ENCODE assay signal across 16 cellular contexts in genomic region chr5:66230551-66230950, GRCh38.
A peak's percentile ranks its signal among the peaks of the same experiment; 100 is the strongest.
DNase-seq lines count a peak whose midpoint lies in the region; ATAC-seq, FAIRE-seq and TF ChIP-seq lines count a peak whose summit lies in the region.
"Had no signal": no experiment of that assay in that cellular context is flagged by ENCODE, and none has a peak within 500 bp of the region (broad histone marks: within the 10 kb centered on the region; RNA-seq: fewer than 3 reads in every experiment).

No MANE protein-coding gene starts in this region.

- H4K20me1 ChIP-seq in H1 (replicated peaks in 1 of 2; ENCODE audit: control insufficient read depth in 1 of 2, insufficient read depth in 2 of 2, low read length in 2 of 2), result no peaks in the 10 kb centered on the region
- no peaks in the 10 kb centered on the region for H4K20me1 ChIP-seq in PC-3 (ENCODE audit: low read length)

- H3K23ac ChIP-seq in H1 (ENCODE audit: insufficient read length), result no peak overlapping the region

- no peak overlapping the region for H4K8ac ChIP-seq in H1 (ENCODE audit: extremely low read depth, insufficient read depth, low read length)

- no peak for TF ChIP-seq POLR2A in H1 (IDR thresholded peaks at IDR 0.05; ENCODE audit: control extremely low read depth in 1 of 2, low read depth in 2 of 2, low read length in 2 of 2)

- H3K36me3 ChIP-seq in H1 (ENCODE audit: control insufficient read depth in 2 of 4, insufficient read depth in 4 of 4, low read length in 3 of 4) (no peaks in the 10 kb centered on the region), PC-3 (ENCODE audit: low read depth, low read length) (no peaks in the 10 kb centered on the region)

- no peak overlapping the region for H3K4ac ChIP-seq in H1 (replicated peaks; ENCODE audit: insufficient read length, low read depth, low read length)

- H3K9ac ChIP-seq in H1 (replicated peaks in 1 of 4; ENCODE audit: extremely low read depth in 1 of 4, low read depth in 3 of 4, low read length in 3 of 4), result no peak overlapping the region
- no peak overlapping the region for H3K9ac ChIP-seq in PC-3 (ENCODE audit: low read length)

- intact Hi-C loops in Right ventricle myocardium inferior (cut with DNase I) (no loop called here), PC-3 (cut with micrococcal nuclease) (no loop called here), right cardiac atrium (cut with DNase I) (no loop called here)

- peak; percentile 27 for DNase-seq in COLO668 (lab: John Stamatoyannopoulos, UW; ENCODE audit: unreplicated experiment)
- DNase-seq in ELF-1 (ENCODE audit: low read depth, low spot score), result peak; percentile 16
- DNase-seq in NCI-H69 (lab: John Stamatoyannopoulos, UW), result peak; percentile 86
- no peak for DNase-seq in H1 (ENCODE audit: low read depth in 1 of 2, low spot score in 2 of 2)
- DNase-seq in Right ventricle myocardium inferior (ENCODE audit: missing footprints), result no peak
- DNase-seq in PC-3, result no peak
- no peak for DNase-seq in right cardiac atrium
- DNase-seq in NCI-H1930 (lab: John Stamatoyannopoulos, UW), result no peak
- DNase-seq: activated B cell treated with CpG ODN at 0.5 μM for 24 hours; cortex of kidney; hypothalamus; stimulated activated CD4-positive, alpha-beta T cell treated with anti-CD3 and anti-CD28 coated beads, Interleukin-4, amount 100 ng/mL, for 4 hours; stimulated activated naive B cell treated with anti-CD40 and anti-IgM and Interleukin-4, amounts not matched to agents 10 μg/mL and 1 μg/mL and 100 μg/mL, for 72 hours had no signal

- H4K91ac ChIP-seq in H1 (replicated peaks; ENCODE audit: insufficient read length, low read length), result no peak overlapping the region

- no peak overlapping the region for H3K56ac ChIP-seq in H1 (replicated peaks; ENCODE audit: insufficient read length, low read depth, low read length)

- H3K27ac ChIP-seq in H1 (ENCODE audit: low read depth, low read length) (no peak overlapping the region), PC-3 (ENCODE audit: low read length) (no peak overlapping the region), right cardiac atrium (ENCODE audit: low read length) (no peak overlapping the region)

- no peaks in the 10 kb centered on the region for H3K79me1 ChIP-seq in H1 (ENCODE audit: low read depth, low read length)

- no peak overlapping the region for H2BK5ac ChIP-seq in H1 (ENCODE audit: low read depth, low read length)

- ATAC-seq in Right ventricle myocardium inferior (no peak), PC-3 (no peak), right cardiac atrium (no peak)
- ATAC-seq: stimulated activated naive B cell treated with anti-CD40 and anti-IgM and Interleukin-4, amounts not matched to agents 10 μg/mL and 1 μg/mL and 100 μg/mL, for 72 hours had no signal

- H3F3A ChIP-seq in PC-3 (ENCODE audit: low read length, unreplicated experiment), result no peaks in the 10 kb centered on the region

- peak; percentile 82 for FAIRE-seq in H1 (lab: Jason Lieb, UNC)
- FAIRE-seq: GM12892, urothelium cell line had no signal

- no peak for TF ChIP-seq CTCF in H1 (IDR thresholded peaks at IDR 0.05; ENCODE audit: control extremely low read depth in 1 of 3, insufficient read depth in 1 of 3, low read depth in 1 of 3, low read length in 3 of 3)
- no peak for TF ChIP-seq CTCF in PC-3 (conservative IDR thresholded peaks at IDR 0.05; ENCODE audit: low read depth, low read length)

- H3K4me2 ChIP-seq in H1 (ENCODE audit: insufficient read depth in 1 of 2, low read depth in 2 of 2, low read length in 2 of 2) (no peak overlapping the region), PC-3 (ENCODE audit: low read length) (no peak overlapping the region)

- H3K14ac ChIP-seq in H1 (ENCODE audit: insufficient read length), result no peak overlapping the region

- POLR2A ChIA-PET in H1 (lab: Charles Lee; ENCODE audit: partially characterized antibody) (no interaction called here), PC-3 (lab: Charles Lee; ENCODE audit: unreplicated experiment) (no interaction called here)

- 80% methylated on average over 1 of the region's 1 CpG; no CpG with 5 or more reads in 1 of the 2 experiments for WGBS in H1 (ENCODE audit: extremely low coverage in 1 of 2, insufficient coverage in 1 of 2, insufficient read length in 1 of 2, insufficient replicate concordance in 2 of 2, low coverage in 1 of 2, low lambda C conversion rate in 2 of 2, missing lambda C conversion rate in 1 of 2), 2 experiments
- 81% methylated on average over 1 of the region's 1 CpG for WGBS in right cardiac atrium

- no peak overlapping the region for H2AK5ac ChIP-seq in H1 (ENCODE audit: low read depth, low read length)

- H3K23me2 ChIP-seq in H1 (ENCODE audit: low read depth, low read length), result no peaks in the 10 kb centered on the region

- H2BK12ac ChIP-seq in H1 (ENCODE audit: low read depth, low read length), result no peak overlapping the region

- H2BK15ac ChIP-seq in H1 (ENCODE audit: low read length), result no peak overlapping the region

- no peak for TF ChIP-seq RAD21 in H1 (IDR thresholded peaks at IDR 0.05 in 1 of 2, conservative IDR thresholded peaks at IDR 0.05 in 1 of 2; ENCODE audit: low read depth in 2 of 2, low read length in 2 of 2)

- no peak overlapping the region for H2AFZ ChIP-seq in H1 (ENCODE audit: low read length)
- H2AFZ ChIP-seq in PC-3 (ENCODE audit: low read length), result no peak overlapping the region

- H3K4me1 ChIP-seq in H1 (replicated peaks in 1 of 4; ENCODE audit: control insufficient read depth in 3 of 4, insufficient read depth in 4 of 4, low read length in 3 of 4) (peaks cover 3 to 9% (median 6%) of the 10 kb centered on the region in 4 experiments; a peak in 6 of 7 replicates), PC-3 (ENCODE audit: insufficient read depth, low read length) (no peaks in the 10 kb centered on the region), right cardiac atrium (ENCODE audit: control insufficient read depth, insufficient read depth, low read length) (no peaks in the 10 kb centered on the region)

- H3K9me2 ChIP-seq in PC-3 (replicated peaks; ENCODE audit: low read length), result no peaks in the 10 kb centered on the region

- CTCF ChIA-PET in H1 (lab: Charles Lee; ENCODE audit: partially characterized antibody), result interaction anchor here (0.6 to 2.2 kb wide), 5 partner anchors 26 to 536 kb away, joined by 3 to 7 read pairs (median 4); no protein-coding TSS in a partner anchor
- CTCF ChIA-PET in PC-3 (lab: Charles Lee), result no interaction called here

- H3K18ac ChIP-seq in H1 (ENCODE audit: extremely low read depth, low read length), result no peak overlapping the region

- no peak overlapping the region for H2BK120ac ChIP-seq in H1 (replicated peaks; ENCODE audit: low read depth, low read length)

- no peak overlapping the region for H2BK20ac ChIP-seq in H1 (ENCODE audit: low read length)

- H3K9me3 ChIP-seq in H1 (ENCODE audit: insufficient read depth in 2 of 2, low read depth in 1 of 2, low read length in 1 of 2), result no peaks in the 10 kb centered on the region
- H3K9me3 ChIP-seq in PC-3 (ENCODE audit: low read length), result no peaks in the 10 kb centered on the region
- H3K9me3 ChIP-seq in right cardiac atrium (ENCODE audit: control insufficient read depth, low read length), result no peaks in the 10 kb centered on the region

- H3K4me3 ChIP-seq in H1 (ENCODE audit: extremely low read depth in 1 of 4, insufficient read depth in 2 of 4, low read depth in 3 of 4, low read length in 4 of 4) (no peak overlapping the region), PC-3 (ENCODE audit: low read length) (no peak overlapping the region), right cardiac atrium (ENCODE audit: low read length) (no peak overlapping the region)
- H3K4me3 ChIP-seq: lung had no signal

- no peak for TF ChIP-seq EP300 in H1 (IDR thresholded peaks at IDR 0.05; ENCODE audit: borderline replicate concordance in 1 of 2, low read depth in 2 of 2, low read length in 2 of 2)

- no peak overlapping the region for H4K5ac ChIP-seq in H1 (ENCODE audit: insufficient read length, low read depth, low read length)

- no peaks in the 10 kb centered on the region for H3K79me2 ChIP-seq in H1 (ENCODE audit: control insufficient read depth in 1 of 2, insufficient read depth in 2 of 2, low read length in 2 of 2)
- H3K79me2 ChIP-seq in PC-3 (ENCODE audit: low read length), result no peaks in the 10 kb centered on the region

- no peaks in the 10 kb centered on the region for H3K27me3 ChIP-seq in H1 (replicated peaks in 1 of 4; ENCODE audit: control insufficient read depth in 3 of 4, extremely low read depth in 1 of 4, insufficient read depth in 3 of 4, low read length in 3 of 4)
- H3K27me3 ChIP-seq in PC-3 (ENCODE audit: low read length), result no peaks in the 10 kb centered on the region
- no peaks in the 10 kb centered on the region for H3K27me3 ChIP-seq in right cardiac atrium (ENCODE audit: control insufficient read depth, insufficient read depth)

- BruUV-seq in PC-3 (replicated peaks; lab: Mats Ljungman, UMichigan), result no TSS peak

TF ChIP-seq in H1, 55 proteins besides CTCF, POLR2A, EP300 and RAD21 (continues in another document):
- TF ChIP-seq RNF2 (IDR thresholded peaks at IDR 0.05; ENCODE audit: borderline replicate concordance, low read depth, low read length, missing control alignments, poor library complexity, severe bottlenecking), result no peak
- TF ChIP-seq SP4 (IDR thresholded peaks at IDR 0.05; ENCODE audit: low read length), result no peak
- no peak for TF ChIP-seq BRCA1 (IDR thresholded peaks at IDR 0.05; ENCODE audit: low read depth, low read length)
- TF ChIP-seq TEAD4 (IDR thresholded peaks at IDR 0.05; ENCODE audit: low read depth, low read length), result no peak
- TF ChIP-seq CBX8 (IDR thresholded peaks at IDR 0.05; ENCODE audit: borderline replicate concordance, low read depth, low read length), result no peak
- no peak for TF ChIP-seq USF2 (IDR thresholded peaks at IDR 0.05; ENCODE audit: low read length)
- no peak for TF ChIP-seq PHF8 (conservative IDR thresholded peaks at IDR 0.05; ENCODE audit: low read depth, low read length)
- TF ChIP-seq CBX5 (IDR thresholded peaks at IDR 0.05; ENCODE audit: low read depth, low read length), result no peak
- TF ChIP-seq JUND (IDR thresholded peaks at IDR 0.05; ENCODE audit: low read length), result no peak
- no peak for TF ChIP-seq SUZ12 (IDR thresholded peaks at IDR 0.05; ENCODE audit: low read length)

Comparison
In these comparisons a context has a peak if more than half of its experiments do, and no peak if none do; other contexts are left out.
1. DNase-seq: peak in COLO668 (single experiment), ELF-1 (single experiment) and NCI-H69 (single experiment); none in H1 (0 of 2), Right ventricle myocardium inferior (single experiment), PC-3 (single experiment), right cardiac atrium (0 of 3) and NCI-H1930 (0 of 2).